In genomic region chr17:29533976-29534375, GRCh38 we compare ENCODE assay signal across 21 cellular contexts.
"Had no signal": no experiment of that assay in that cellular context is flagged by ENCODE, and none has a peak within 500 bp of the region (broad histone marks: within the 10 kb centered on the region; RNA-seq: fewer than 3 reads in every experiment).

No MANE protein-coding gene starts in this region.

- H3K27me3 Mint-ChIP-seq: activated naive CD8-positive, alpha-beta T cell; naive thymus-derived CD8-positive, alpha-beta T cell; progenitor cell of endocrine pancreas had no signal

- H3K27ac ChIP-seq: adrenal gland, breast epithelium, foreskin keratinocyte, hepatocyte, left lung, neural progenitor cell, tibial artery had no signal

- H3K27ac Mint-ChIP-seq: neural progenitor cell had no signal

- ATAC-seq: foreskin keratinocyte; left lung; naive thymus-derived CD8-positive, alpha-beta T cell; SK-N-SH treated with all-trans-retinoic acid at 6 μM for 48 hours had no signal

- H3K4me1 Mint-ChIP-seq: naive thymus-derived CD8-positive, alpha-beta T cell; neural progenitor cell had no signal

- H3K4me3 Mint-ChIP-seq: activated naive CD8-positive, alpha-beta T cell; activated T-helper 1 cell treated with anti-CD3 and anti-CD28 coated beads, Interleukin-12 subunit alpha, Interleukin-12 subunit beta, Interleukin-2, Interleukin-4 antibody, amounts not matched to agents 30 ng/mL and 10 ng/mL and 1 ng/mL, durations not matched to agents 14 hours and 24 hours and 36 hours; immature natural killer cell; naive thymus-derived CD8-positive, alpha-beta T cell; neural progenitor cell had no signal

- H3K9me3 Mint-ChIP-seq: activated T-helper 1 cell treated with anti-CD3 and anti-CD28 coated beads, Interleukin-12 subunit alpha, Interleukin-12 subunit beta, Interleukin-2, Interleukin-4 antibody, amounts not matched to agents 30 ng/mL and 10 ng/mL and 1 ng/mL, durations not matched to agents 14 hours and 24 hours and 36 hours; immature natural killer cell; naive thymus-derived CD8-positive, alpha-beta T cell; neural progenitor cell had no signal

- DNase-seq: activated CD4-positive, alpha-beta T cell treated with anti-CD3 and anti-CD28 coated beads, Interleukin-2, amount 50 U/mL, for 4 hours; activated gamma-delta T cell treated with Interleukin-2 at 50 U/mL for 16 hours; adrenal gland; effector CD8-positive, alpha-beta T cell; foreskin keratinocyte; immature natural killer cell; kidney glomerular epithelial cell; left lung; naive thymus-derived CD8-positive, alpha-beta T cell; stimulated activated CD4-positive, alpha-beta T cell treated with anti-CD3 and anti-CD28 coated beads, Interleukin-2, amount 100 ng/mL, for 48 hours; stimulated activated CD8-positive, alpha-beta memory T cell treated with anti-CD3 and anti-CD28 coated beads, Interleukin-4, amount 100 ng/mL, for 48 hours; stimulated activated naive CD4-positive, alpha-beta T cell treated with Interleukin-2 at 50 U/mL for 16 hours; tibial artery; WERI-Rb-1 had no signal
